Comparison of ENCODE assay signal across 12 cellular contexts in the genomic region with DNA sequence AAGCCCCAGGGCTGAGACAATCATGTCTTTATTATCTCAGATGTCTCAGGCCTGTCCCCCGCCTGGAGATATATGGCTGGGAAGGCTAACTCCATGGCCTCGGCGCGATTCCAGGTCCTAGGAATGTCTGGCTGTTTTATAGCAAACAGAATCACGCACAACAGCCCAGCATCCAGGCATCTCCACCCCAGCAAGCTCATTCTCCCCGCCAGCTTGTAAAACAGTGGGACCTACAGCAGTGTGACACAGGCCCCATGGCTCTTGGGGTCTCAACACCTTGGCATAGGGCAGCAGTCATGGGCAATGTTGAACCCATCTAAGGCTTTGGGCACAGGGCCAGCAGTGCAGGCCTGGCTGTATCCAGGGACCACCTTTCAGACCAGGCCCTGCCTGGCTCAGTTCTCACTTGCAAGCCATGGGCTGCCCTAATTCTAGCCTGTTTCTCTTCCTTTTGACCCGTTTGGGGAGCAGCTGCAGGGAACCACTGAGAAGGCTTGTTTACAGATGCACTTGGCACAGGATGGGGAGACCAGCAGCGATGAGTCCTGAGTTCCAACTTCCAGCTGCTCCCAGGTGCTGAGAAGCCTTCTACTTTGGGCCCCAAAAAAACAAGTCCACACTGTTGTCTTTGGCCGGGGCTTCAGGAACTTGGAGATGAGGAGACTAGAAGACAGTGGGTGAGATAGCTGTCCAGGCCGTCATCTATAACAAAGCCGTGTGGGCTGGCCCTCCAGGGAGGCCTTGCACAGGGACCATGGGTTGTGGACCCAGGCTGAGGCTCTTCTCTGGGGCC. TPM values are rescaled to one million over a fixed set of nuclear protein-coding genes. Genes with fewer than 3 reads are reported as not detected.
DNase-seq lines count a peak whose midpoint lies in the region; TF ChIP-seq lines count a peak whose summit lies in the region.
"Had no signal": no experiment of that assay in that cellular context is flagged by ENCODE, and none has a peak within 500 bp of the region (broad histone marks: within the 10 kb centered on the region; RNA-seq: fewer than 3 reads in every experiment).

No MANE protein-coding gene starts in this region.

- DNase-seq in BE2C (peak; percentile 35), GM04503 (ENCODE audit: low read depth) (peak; percentile 12), choroid plexus epithelial cell (ENCODE audit: low read depth) (peak; percentile 51), nephron progenitor cell (no peak), NCI-H187 treated with DMSO at 0.1 percent for 48 hours (lab: John Stamatoyannopoulos, UW) (no peak), NCI-H2171 treated with DMSO at 0.1 percent for 48 hours (lab: John Stamatoyannopoulos, UW) (no peak), NCI-H2227 (lab: John Stamatoyannopoulos, UW; ENCODE audit: unreplicated experiment) (no peak), posterior vena cava (ENCODE audit: low spot score) (no peak)
- DNase-seq: activated naive CD4-positive, alpha-beta T cell treated with anti-CD3 and anti-CD28 coated beads for 36 hours; gastrocnemius medialis; NCI-H526 had no signal

- no peak overlapping the region for H3K4me3 ChIP-seq in BE2C (ENCODE audit: low read depth, low read length)
- no peak overlapping the region for H3K4me3 ChIP-seq in choroid plexus epithelial cell (ENCODE audit: low read depth, low read length)
- H3K4me3 ChIP-seq: gastrocnemius medialis had no signal

- H3K4me1 ChIP-seq in BE2C, result peaks cover 6% of the 10 kb centered on the region; the same call in 1 of the 2 replicates

- no peak overlapping the region for H3K4me3 Mint-ChIP-seq in nephron progenitor cell
- H3K4me3 Mint-ChIP-seq: activated naive CD4-positive, alpha-beta T cell treated with anti-CD3 and anti-CD28 coated beads for 36 hours; dendritic cell treated with granulocyte-macrophage colony-stimulating factor and Interleukin-4, amounts not matched to agents 40 ng/mL and 50 ng/mL, for 4 days had no signal

- no peaks in the 10 kb centered on the region for H3K9me3 Mint-ChIP-seq in nephron progenitor cell
- H3K9me3 Mint-ChIP-seq: dendritic cell treated with granulocyte-macrophage colony-stimulating factor and Interleukin-4, amounts not matched to agents 40 ng/mL and 50 ng/mL, for 4 days had no signal

- no peaks in the 10 kb centered on the region for H3K9me3 ChIP-seq in BE2C
- H3K9me3 ChIP-seq: gastrocnemius medialis had no signal

- no peaks in the 10 kb centered on the region for H3K36me3 ChIP-seq in BE2C
- H3K36me3 ChIP-seq: gastrocnemius medialis had no signal

- no peak for TF ChIP-seq CTCF in BE2C (IDR thresholded peaks at IDR 0.05; ENCODE audit: low read depth, low read length)
- no peak for TF ChIP-seq CTCF in choroid plexus epithelial cell (conservative IDR thresholded peaks at IDR 0.05; ENCODE audit: low read depth, low read length)
- no peak for TF ChIP-seq CTCF in nephron progenitor cell (IDR thresholded peaks at IDR 0.05)

- intact Hi-C loops in posterior vena cava (cut with DNase I), result loop anchor here (5.0 kb wide), 2 partner anchors 34 to 169 kb away; a partner anchor contains a TSS

- peak overlapping the region; percentile 87 for H3K27ac Mint-ChIP-seq in nephron progenitor cell
- H3K27ac Mint-ChIP-seq: activated naive CD4-positive, alpha-beta T cell treated with anti-CD3 and anti-CD28 coated beads for 36 hours; dendritic cell treated with granulocyte-macrophage colony-stimulating factor and Interleukin-4, amounts not matched to agents 40 ng/mL and 50 ng/mL, for 4 days had no signal

- peaks cover 37% of the 10 kb centered on the region for H3K4me1 Mint-ChIP-seq in nephron progenitor cell

- H3K36me3 Mint-ChIP-seq in nephron progenitor cell (ENCODE audit: low read depth), result peaks cover 45% of the 10 kb centered on the region

- H3K27me3 ChIP-seq in BE2C, result no peaks in the 10 kb centered on the region
- H3K27me3 ChIP-seq: gastrocnemius medialis had no signal

- H3K27me3 Mint-ChIP-seq in nephron progenitor cell (ENCODE audit: low read depth, poor library complexity), result no peaks in the 10 kb centered on the region
- H3K27me3 Mint-ChIP-seq: dendritic cell treated with granulocyte-macrophage colony-stimulating factor and Interleukin-4, amounts not matched to agents 40 ng/mL and 50 ng/mL, for 4 days had no signal

RNA-seq across cellular contexts. Expression of a gene that starts 34.4 kb away (rescaled TPM):
- 1.4 TPM for polyA plus RNA-seq in BE2C (2012; ENCODE audit: insufficient read depth, insufficient read length, low read depth)
- total RNA-seq in posterior vena cava, result under 1 TPM; 0.10 to 0.32 TPM
- total RNA-seq: activated naive CD4-positive, alpha-beta T cell treated with anti-CD3 and anti-CD28 coated beads for 36 hours had no signal

RNA-seq across cellular contexts. Expression of a gene that starts 56.0 kb away (rescaled TPM):
- 79.7 TPM for polyA plus RNA-seq in BE2C (2012; ENCODE audit: insufficient read depth, insufficient read length, low read depth)
- 100 to 1,000 TPM; 214 to 262 TPM for total RNA-seq in posterior vena cava

Comparison
In these comparisons a context has a peak if more than half of its experiments do, and no peak if none do; other contexts are left out.
1. DNase-seq: peak in BE2C (single experiment), GM04503 (single experiment) and choroid plexus epithelial cell (single experiment); none in nephron progenitor cell (single experiment), NCI-H187 treated with DMSO at 0.1 percent for 48 hours (single experiment), NCI-H2171 treated with DMSO at 0.1 percent for 48 hours (single experiment), NCI-H2227 (single experiment) and posterior vena cava (single experiment).